Comparison of ENCODE assay signal across 14 cellular contexts in the genomic region with DNA sequence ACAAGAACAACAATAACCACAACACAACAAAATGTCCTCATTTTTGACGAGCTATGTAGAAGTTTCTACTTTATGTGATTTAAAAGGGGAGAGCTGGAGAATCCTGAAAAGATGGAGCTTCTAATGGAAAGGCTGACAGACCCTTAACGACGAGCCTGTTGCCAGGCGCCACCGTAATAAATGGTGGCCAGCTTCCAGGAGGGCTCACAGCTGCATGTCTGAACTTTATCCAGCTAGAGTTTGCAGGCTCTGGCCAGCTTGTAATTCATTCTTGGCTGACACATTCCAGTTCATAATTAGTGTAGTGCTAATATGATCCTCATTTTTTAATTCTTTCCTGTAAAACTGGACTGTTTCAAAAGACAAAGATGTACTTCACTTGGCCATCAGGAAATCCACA.
DNase-seq lines count a peak whose midpoint lies in the region; ATAC-seq and TF ChIP-seq lines count a peak whose summit lies in the region.
"Had no signal": no experiment of that assay in that cellular context is flagged by ENCODE, and none has a peak within 500 bp of the region (broad histone marks: within the 10 kb centered on the region; RNA-seq: fewer than 3 reads in every experiment).

No MANE protein-coding gene starts in this region.

- H3K27me3 ChIP-seq in adipocyte (replicated peaks; ENCODE audit: control insufficient read depth, insufficient read depth, low read length) = no peaks in the 10 kb centered on the region

- TF ChIP-seq CTCF in mucosa of descending colon (IDR thresholded peaks at IDR 0.05) (no peak), CD14-positive monocyte (IDR thresholded peaks at IDR 0.05) (no peak)

- H3K4me1 ChIP-seq in adipocyte (ENCODE audit: control insufficient read depth, insufficient read depth, low read length) (peaks cover 32% of the 10 kb centered on the region), mucosa of descending colon (ENCODE audit: low read depth) (no peaks in the 10 kb centered on the region)

- no peaks in the 10 kb centered on the region for H3K9me3 Mint-ChIP-seq in CD14-positive monocyte
- H3K9me3 Mint-ChIP-seq: HFFc6 had no signal

- no peak overlapping the region for H3K27ac Mint-ChIP-seq in CD14-positive monocyte
- H3K27ac Mint-ChIP-seq: activated naive CD8-positive, alpha-beta T cell; HFFc6 had no signal

- no peaks in the 10 kb centered on the region for H3K9me3 ChIP-seq in adipocyte (ENCODE audit: control insufficient read depth, low read length)
- no peaks in the 10 kb centered on the region for H3K9me3 ChIP-seq in mucosa of descending colon

- no peaks in the 10 kb centered on the region for H3K36me3 Mint-ChIP-seq in CD14-positive monocyte
- H3K36me3 Mint-ChIP-seq: activated naive CD8-positive, alpha-beta T cell had no signal

- H3K27me3 Mint-ChIP-seq in CD14-positive monocyte (ENCODE audit: low read depth in 3 of 3) = peaks cover 0 to 3% (median 1%) of the 10 kb centered on the region in 3 donors
- H3K27me3 Mint-ChIP-seq: activated naive CD8-positive, alpha-beta T cell had no signal

- ATAC-seq in mucosa of descending colon = no peak
- ATAC-seq in GM21528 (IDR thresholded peaks at IDR 0.05; ENCODE audit: low FRiP score, unreplicated experiment) = no peak

- no peak for DNase-seq in adipocyte (ENCODE audit: low read depth)
- DNase-seq in fibroblast of peridontal ligament (ENCODE audit: extremely low read depth) = peak; percentile 46
- peak in 2 of 3 donors; percentile 29 to 31 for DNase-seq in mucosa of descending colon
- peak; percentile 69 for DNase-seq in superior temporal gyrus (ENCODE audit: extremely low spot score)
- no peak for DNase-seq in cerebellar nuclear complex (lab: John Stamatoyannopoulos, UW)
- DNase-seq in CD1c-positive myeloid dendritic cell (ENCODE audit: extremely low spot score) = no peak
- no peak for DNase-seq in CD14-positive monocyte (ENCODE audit: low spot score)
- DNase-seq: HFFc6, islet precursor cell, KBM-7, PC-9, T-helper 9 cell had no signal

- intact Hi-C loops in mucosa of descending colon (cut with DNase I, micrococcal nuclease) = no loop called here
- intact Hi-C loops in CD14-positive monocyte (cut with micrococcal nuclease) = no loop called here

- H3K4me1 Mint-ChIP-seq in CD14-positive monocyte = no peaks in the 10 kb centered on the region

- H3K36me3 ChIP-seq in adipocyte (ENCODE audit: control insufficient read depth, insufficient read depth, low read length, severe bottlenecking) (no peaks in the 10 kb centered on the region), mucosa of descending colon (ENCODE audit: low read depth) (no peaks in the 10 kb centered on the region)

- H3K4me3 Mint-ChIP-seq in CD14-positive monocyte = no peak overlapping the region
- H3K4me3 Mint-ChIP-seq: activated naive CD8-positive, alpha-beta T cell; HFFc6 had no signal

- H3K4me3 ChIP-seq in adipocyte (ENCODE audit: low read length) (peak overlapping the region; percentile 7), mucosa of descending colon (no peak overlapping the region)
- H3K4me3 ChIP-seq: PC-9 had no signal

- no peak overlapping the region for H3K9ac ChIP-seq in adipocyte (ENCODE audit: low read length)

Comparison
In these comparisons a context has a peak if more than half of its experiments do, and no peak if none do; other contexts are left out.
1. DNase-seq: peak in fibroblast of peridontal ligament (single experiment), mucosa of descending colon (2 of 3) and superior temporal gyrus (single experiment); none in adipocyte (single experiment), cerebellar nuclear complex (0 of 2), CD1c-positive myeloid dendritic cell (single experiment) and CD14-positive monocyte (single experiment).